ENCODE assay signal across 25 cellular contexts in genomic region chr17:30677550-30678254, GRCh38.
"Had no signal": no experiment of that assay in that cellular context is flagged by ENCODE, and none has a peak within 500 bp of the region (broad histone marks: within the 10 kb centered on the region; RNA-seq: fewer than 3 reads in every experiment).

No MANE protein-coding gene starts in this region.

- H3K27ac ChIP-seq: colonic mucosa, epithelial cell of prostate, esophagus squamous epithelium, gastrocnemius medialis, heart left ventricle, hepatocyte, left lung, lower lobe of right lung had no signal

- H3K27ac Mint-ChIP-seq: dendritic cell treated with granulocyte-macrophage colony-stimulating factor and Interleukin-4, amounts not matched to agents 40 ng/mL and 50 ng/mL, for 4 days; endodermal cell; immature natural killer cell; mesothelial cell of epicardium had no signal

- H3K9me3 ChIP-seq: colonic mucosa, gastrocnemius medialis, lower lobe of right lung had no signal

- H3K27me3 ChIP-seq: colonic mucosa, esophagus squamous epithelium, hepatocyte, left lung had no signal

- H3K4me1 ChIP-seq: colonic mucosa, esophagus squamous epithelium, gastrocnemius medialis, heart left ventricle, left lung, lower lobe of right lung had no signal

- H3K27me3 Mint-ChIP-seq: effector memory CD8-positive, alpha-beta T cell had no signal

- H3K36me3 Mint-ChIP-seq: immature natural killer cell, mesothelial cell of epicardium had no signal

- DNase-seq: colonic mucosa; cortex of kidney; effector CD8-positive, alpha-beta T cell; effector memory CD8-positive, alpha-beta T cell; endodermal cell; erythroblast; esophagus squamous epithelium; foreskin fibroblast; foreskin melanocyte; gastrocnemius medialis; heart left ventricle; hypothalamus; immature natural killer cell; islet precursor cell; kidney; kidney glomerular epithelial cell; left lung; left ventricle myocardium superior; lower lobe of right lung; mesenchymal stem cell had no signal

- H3K36me3 ChIP-seq: colonic mucosa, esophagus squamous epithelium, gastrocnemius medialis, heart left ventricle, left lung, lower lobe of right lung had no signal

- H3K4me1 Mint-ChIP-seq: endodermal cell, mesothelial cell of epicardium had no signal

- ATAC-seq: effector memory CD8-positive, alpha-beta T cell; esophagus mucosa; gastrocnemius medialis; heart left ventricle; left lung; left ventricle myocardium superior; lower lobe of right lung had no signal

- H3K4me3 Mint-ChIP-seq: dendritic cell treated with granulocyte-macrophage colony-stimulating factor and Interleukin-4, amounts not matched to agents 40 ng/mL and 50 ng/mL, for 4 days; effector memory CD8-positive, alpha-beta T cell; endodermal cell; immature natural killer cell; mesothelial cell of epicardium had no signal

- H3K4me3 ChIP-seq: colonic mucosa, esophagus squamous epithelium, gastrocnemius medialis, heart left ventricle, hepatocyte, left lung, lower lobe of right lung had no signal
